In genomic region chr1:230899845-230900251, GRCh38 we compare ENCODE assay signal across 18 cellular contexts. TPM values are rescaled to one million over a fixed set of nuclear protein-coding genes. Genes with fewer than 3 reads are reported as not detected.
DNase-seq lines count a peak whose midpoint lies in the region; ATAC-seq, FAIRE-seq and TF ChIP-seq lines count a peak whose summit lies in the region.
"Had no signal": no experiment of that assay in that cellular context is flagged by ENCODE, and none has a peak within 500 bp of the region (broad histone marks: within the 10 kb centered on the region; RNA-seq: fewer than 3 reads in every experiment).

No MANE protein-coding gene starts in this region.

- peak in 1 of 2 donors; percentile 15 for TF ChIP-seq RAD21 in liver (IDR thresholded peaks at IDR 0.05)
- TF ChIP-seq RAD21 in HepG2 (CRISPR knock-in tag; IDR thresholded peaks at IDR 0.05): no peak

- FAIRE-seq in HepG2 (lab: Jason Lieb, UNC): no peak

- CTCF ChIA-PET in HepG2 (lab: Yijun Ruan, JAX; ENCODE audit: low intra/inter-chr PET ratio, low total read pairs) (no interaction called here), GM10248 (lab: Yijun Ruan, JAX) (interaction anchor here (1.4 to 2.8 kb wide), 2 partner anchors 11 to 16 kb away, joined by 4 to 12 read pairs; no protein-coding TSS in a partner anchor), PC-3 (lab: Charles Lee) (no interaction called here)

- TF ChIP-seq CTCF in liver (IDR thresholded peaks at IDR 0.05; ENCODE audit: low read depth, low read length, missing input control) (no peak), HepG2 (CRISPR knock-in tag; IDR thresholded peaks at IDR 0.05) (no peak), brain microvascular endothelial cell (IDR thresholded peaks at IDR 0.05; ENCODE audit: low read depth, low read length, missing control alignments) (no peak), lower lobe of right lung (IDR thresholded peaks at IDR 0.05) (no peak), GM10248 (IDR thresholded peaks at IDR 0.05; ENCODE audit: control extremely low read depth, extremely low read depth, low read depth, missing control alignments) (no peak), PC-3 (conservative IDR thresholded peaks at IDR 0.05; ENCODE audit: low read depth, low read length) (no peak), foreskin keratinocyte (conservative IDR thresholded peaks at IDR 0.05) (no peak)

- TF ChIP-seq POLR2A in HepG2 (IDR thresholded peaks at IDR 0.05; ENCODE audit: insufficient read depth in 1 of 2, low read depth in 2 of 2, low read length in 2 of 2): no peak

- no peaks in the 10 kb centered on the region for H3K4me1 ChIP-seq in liver (ENCODE audit: control insufficient read depth in 4 of 4, insufficient read depth in 4 of 4, low read length in 3 of 4)
- peaks cover 5% of the 10 kb centered on the region; the same call in 1 of the 2 replicates for H3K4me1 ChIP-seq in HepG2 (ENCODE audit: insufficient read depth, low read length)
- H3K4me1 ChIP-seq in lower lobe of right lung: peaks cover 30% of the 10 kb centered on the region
- H3K4me1 ChIP-seq in PC-3 (ENCODE audit: insufficient read depth, low read length): no peaks in the 10 kb centered on the region
- no peaks in the 10 kb centered on the region for H3K4me1 ChIP-seq in foreskin keratinocyte
- H3K4me1 ChIP-seq: BLaER1 treated with 17β-estradiol and CSF1 and Interleukin-3, amounts not matched to agents 10 nM and 100 nM had no signal

- H3K9ac ChIP-seq in liver (ENCODE audit: low read depth in 1 of 2, low read length in 2 of 2) (no peak overlapping the region), HepG2 (ENCODE audit: insufficient read depth, low read depth, low read length) (no peak overlapping the region), PC-3 (ENCODE audit: low read length) (no peak overlapping the region)
- H3K9ac ChIP-seq: BLaER1 treated with 17β-estradiol and CSF1 and Interleukin-3, amounts not matched to agents 10 nM and 100 nM had no signal

- H3K9me3 ChIP-seq in liver (ENCODE audit: control insufficient read depth in 4 of 4, low read length in 3 of 4) (no peaks in the 10 kb centered on the region), HepG2 (ENCODE audit: low read length) (no peaks in the 10 kb centered on the region), lower lobe of right lung (no peaks in the 10 kb centered on the region), PC-3 (ENCODE audit: low read length) (no peaks in the 10 kb centered on the region)
- H3K9me3 ChIP-seq: BLaER1 treated with 17β-estradiol and CSF1 and Interleukin-3, amounts not matched to agents 10 nM and 100 nM had no signal

- H3K27me3 ChIP-seq in liver (ENCODE audit: control insufficient read depth in 4 of 4, insufficient read depth in 4 of 4, low read length in 3 of 4) (no peaks in the 10 kb centered on the region), HepG2 (ENCODE audit: control insufficient read depth in 1 of 2, insufficient read depth in 2 of 2, low read length in 2 of 2) (no peaks in the 10 kb centered on the region; a peak in 1 of 5 replicates), brain microvascular endothelial cell (replicated peaks) (no peaks in the 10 kb centered on the region), lower lobe of right lung (ENCODE audit: low read depth) (no peaks in the 10 kb centered on the region), PC-3 (ENCODE audit: low read length) (peaks cover 6% of the 10 kb centered on the region; the same call in 1 of the 2 replicates), foreskin keratinocyte (no peaks in the 10 kb centered on the region)
- H3K27me3 ChIP-seq: BLaER1 treated with 17β-estradiol and CSF1 and Interleukin-3, amounts not matched to agents 10 nM and 100 nM; cardiac muscle cell had no signal

- H3K27ac ChIP-seq in liver (ENCODE audit: low read depth in 1 of 2, low read length in 2 of 2): no peak overlapping the region
- H3K27ac ChIP-seq in HepG2 (ENCODE audit: extremely low read length, insufficient read depth, low read length): no peak overlapping the region
- no peak overlapping the region for H3K27ac ChIP-seq in brain microvascular endothelial cell
- peak overlapping the region; percentile 58 for H3K27ac ChIP-seq in lower lobe of right lung
- no peak overlapping the region for H3K27ac ChIP-seq in PC-3 (ENCODE audit: low read length)
- H3K27ac ChIP-seq in foreskin keratinocyte: no peak overlapping the region
- H3K27ac ChIP-seq: BLaER1 treated with 17β-estradiol and CSF1 and Interleukin-3, amounts not matched to agents 10 nM and 100 nM; cardiac muscle cell; WERI-Rb-1 had no signal

- TF ChIP-seq EP300 in HepG2 (IDR thresholded peaks at IDR 0.05; ENCODE audit: low read depth in 2 of 2, low read length in 2 of 2): no peak
- no peak for TF ChIP-seq EP300 in HepG2 (CRISPR knock-in tag; IDR thresholded peaks at IDR 0.05; ENCODE audit: borderline replicate concordance)

- ATAC-seq in HepG2 (no peak), lower lobe of right lung (peak; percentile 44 to 57), PC-3 (no peak), foreskin keratinocyte (no peak)
- ATAC-seq: natural killer cell treated with Interleukin-12 subunit alpha and Interleukin-12 subunit beta and Interleukin-15 and Interleukin-18, amount 100 ng/mL, for 72 hours had no signal

- H3K4me3 ChIP-seq in liver (ENCODE audit: low read depth in 1 of 3, low read length in 3 of 3): no peak overlapping the region
- H3K4me3 ChIP-seq in HepG2 (replicated peaks in 1 of 3; ENCODE audit: insufficient read depth in 1 of 3, low read depth in 2 of 3, low read length in 3 of 3): no peak overlapping the region
- no peak overlapping the region for H3K4me3 ChIP-seq in brain microvascular endothelial cell (ENCODE audit: low read depth, low read length)
- no peak overlapping the region for H3K4me3 ChIP-seq in lower lobe of right lung
- no peak overlapping the region for H3K4me3 ChIP-seq in PC-3 (ENCODE audit: low read length)
- H3K4me3 ChIP-seq: BLaER1 treated with 17β-estradiol and CSF1 and Interleukin-3, amounts not matched to agents 10 nM and 100 nM; cardiac muscle cell had no signal

- no peaks in the 10 kb centered on the region for H3K9me2 ChIP-seq in PC-3 (replicated peaks; ENCODE audit: low read length)

- no peaks in the 10 kb centered on the region for H3F3A ChIP-seq in PC-3 (ENCODE audit: low read length, unreplicated experiment)

- H3K36me3 ChIP-seq in liver (ENCODE audit: control insufficient read depth in 4 of 4, insufficient read depth in 3 of 4, low read depth in 1 of 4, low read length in 3 of 4) (no peaks in the 10 kb centered on the region), HepG2 (replicated peaks in 1 of 2; ENCODE audit: control insufficient read depth in 1 of 2, insufficient read depth in 2 of 2, low read length in 2 of 2) (no peaks in the 10 kb centered on the region), brain microvascular endothelial cell (replicated peaks) (no peaks in the 10 kb centered on the region), lower lobe of right lung (peaks cover 9% of the 10 kb centered on the region), PC-3 (ENCODE audit: low read depth, low read length) (no peaks in the 10 kb centered on the region)
- H3K36me3 ChIP-seq: cardiac muscle cell, WERI-Rb-1 had no signal

- intact Hi-C loops in HepG2 (cut with micrococcal nuclease; ENCODE audit: unreplicated experiment) (no loop called here), lower lobe of right lung (cut with DNase I) (no loop called here), PC-3 (cut with micrococcal nuclease) (no loop called here)

- H4K20me1 ChIP-seq in HepG2 (ENCODE audit: insufficient read depth, low read length) (no peaks in the 10 kb centered on the region), PC-3 (ENCODE audit: low read length) (no peaks in the 10 kb centered on the region)
- H4K20me1 ChIP-seq: BLaER1 treated with 17β-estradiol and CSF1 and Interleukin-3, amounts not matched to agents 10 nM and 100 nM had no signal

- in situ Hi-C loops in HepG2 (cut with HindIII; ENCODE audit: extremely low pct_ligation_motif_present, low pct_unique_long_range_greater_than_20kb): no loop called here
- in situ Hi-C loops in brain microvascular endothelial cell (cut with HindIII; ENCODE audit: low pct_ligation_motif_present, low sequenced_read_pairs): no loop called here

- DNase-seq in HepG2 (ENCODE audit: low spot score) (no peak), brain microvascular endothelial cell (peak; percentile 83), lower lobe of right lung (no peak), GM10248 (ENCODE audit: extremely low spot score) (no peak), PC-3 (no peak), foreskin keratinocyte (no peak), NCI-H69 (lab: John Stamatoyannopoulos, UW) (no peak)
- DNase-seq: activated effector memory CD4-positive, alpha-beta T cell treated with Interleukin-2 at 50 U/mL for 16 hours; DMS79 treated with DMSO at 0.1 percent for 48 hours; H9; NCI-H1417; NCI-H446; stimulated activated naive CD4-positive, alpha-beta T cell treated with Interleukin-2 at 50 U/mL for 16 hours; WERI-Rb-1 had no signal

- WGBS in liver: 79% methylated on average over 5 of the region's 5 CpGs
- 67% methylated on average over 5 of the region's 5 CpGs for WGBS in HepG2 (ENCODE audit: low lambda C conversion rate)

- POLR2A ChIA-PET in HepG2 (lab: Yijun Ruan, JAX): no interaction called here
- POLR2A ChIA-PET in GM10248 (lab: Yijun Ruan, JAX): no interaction called here
- POLR2A ChIA-PET in PC-3 (lab: Charles Lee; ENCODE audit: unreplicated experiment): no interaction called here

- H2AFZ ChIP-seq in HepG2 (ENCODE audit: low read length) (no peak overlapping the region), PC-3 (ENCODE audit: low read length) (no peak overlapping the region)

- H3K79me2 ChIP-seq in HepG2 (ENCODE audit: insufficient read depth, low read length): no peaks in the 10 kb centered on the region
- no peaks in the 10 kb centered on the region for H3K79me2 ChIP-seq in PC-3 (ENCODE audit: low read length)

- BruUV-seq in HepG2 (replicated peaks; lab: Mats Ljungman, UMichigan): no TSS peak
- BruUV-seq in PC-3 (replicated peaks; lab: Mats Ljungman, UMichigan): no TSS peak

- no peak overlapping the region for H3K4me2 ChIP-seq in HepG2 (ENCODE audit: low read depth, low read length)
- no peak overlapping the region for H3K4me2 ChIP-seq in PC-3 (ENCODE audit: low read length)
- H3K4me2 ChIP-seq: BLaER1 treated with 17β-estradiol and CSF1 and Interleukin-3, amounts not matched to agents 10 nM and 100 nM had no signal

RNA-seq across cellular contexts. Expression of gene C1orf198, which starts 31.5 kb away (rescaled TPM):
- total RNA-seq in liver: 10 to 100 TPM in 1 of 2 donors, 1 to 10 TPM in 1; 9.6 to 11.1 TPM
- 10 to 100 TPM in 1 of 2 donors, 1 to 10 TPM in 1; 3.9 to 11.1 TPM for polyA plus RNA-seq in liver
- 13.4 and 16.0 TPM in 2 replicates for total RNA-seq in HepG2 (2016; rRNA removed; fragmentation: Illumina TruSeq; extraction: Trizol)
- 1.5 and 2.5 TPM in 2 replicates for total RNA-seq in HepG2 (2016; cell fraction: cytosol; rRNA removed; fragmentation: Illumina TruSeq; extraction: Trizol; ENCODE audit: low read depth)
- 13.4 and 14.5 TPM in 2 replicates for total RNA-seq in HepG2 (2016; cell fraction: insoluble cytoplasmic fraction; rRNA removed; fragmentation: Illumina TruSeq; extraction: Trizol)
- total RNA-seq in HepG2 (2016; cell fraction: membrane; rRNA removed; fragmentation: Illumina TruSeq; extraction: Trizol): 8.6 and 8.8 TPM in 2 replicates
- 8.3 and 9.9 TPM in 2 replicates for total RNA-seq in HepG2 (2016; cell fraction: nucleus; rRNA removed; fragmentation: Illumina TruSeq; extraction: Trizol)
- 12.7 and 13.7 TPM in 2 replicates for polyA plus RNA-seq in HepG2 (2011; rRNA removed)
- 11.3 and 13.6 TPM in 2 replicates for polyA plus RNA-seq in HepG2 (2011; cell fraction: cytosol; rRNA removed)
- 16.2 and 18.1 TPM in 2 replicates for polyA plus RNA-seq in HepG2 (2011; cell fraction: nucleus; rRNA removed)
- 8.9 and 9.1 TPM in 2 replicates for polyA plus RNA-seq in HepG2 (2012)
- polyA plus RNA-seq in HepG2 (2016; cell fraction: cytosol; fragmentation: Illumina TruSeq; extraction: Trizol; ENCODE audit: low read depth): 1.5 and 1.6 TPM in 2 replicates
- 19.1 and 21.4 TPM in 2 replicates for polyA plus RNA-seq in HepG2 (2016; cell fraction: insoluble cytoplasmic fraction; fragmentation: Illumina TruSeq; extraction: Trizol; ENCODE audit: low read depth)
- polyA plus RNA-seq in HepG2 (2016; cell fraction: membrane; fragmentation: Illumina TruSeq; extraction: Trizol; ENCODE audit: low read depth): 6.0 and 6.2 TPM in 2 replicates
- polyA plus RNA-seq in HepG2 (2016; cell fraction: nucleus; fragmentation: Illumina TruSeq; extraction: Trizol; ENCODE audit: insufficient read depth, low read depth): 16.8 and 17.0 TPM in 2 replicates
- 15.9 and 27.8 TPM in 2 replicates for polyA minus RNA-seq in HepG2 (2011; rRNA and poly(A)+ RNA removed; ENCODE audit: low replicate concordance)
- 14.3 and 14.7 TPM in 2 replicates for polyA minus RNA-seq in HepG2 (2011; cell fraction: cytosol; rRNA and poly(A)+ RNA removed)
- polyA minus RNA-seq in HepG2 (2011; cell fraction: nucleus; rRNA and poly(A)+ RNA removed): 12.6 and 12.7 TPM in 2 replicates
- total RNA-seq in lower lobe of right lung: 101 TPM
- 24.5 and 24.8 TPM in 2 replicates for total RNA-seq in PC-3 (2014; rRNA removed)
- 10.2 and 11.2 TPM in 2 replicates for total RNA-seq in foreskin keratinocyte
- 5.4 TPM in 2 replicates for polyA plus RNA-seq in foreskin keratinocyte

Comparison
In these comparisons a context has a peak if more than half of its experiments do, and no peak if none do; other contexts are left out.
1. ATAC-seq: peak in lower lobe of right lung (2 of 2); none in HepG2 (single experiment), PC-3 (single experiment) and foreskin keratinocyte (single experiment).